Comparison of ENCODE assay signal across 15 cellular contexts in the genomic region with DNA sequence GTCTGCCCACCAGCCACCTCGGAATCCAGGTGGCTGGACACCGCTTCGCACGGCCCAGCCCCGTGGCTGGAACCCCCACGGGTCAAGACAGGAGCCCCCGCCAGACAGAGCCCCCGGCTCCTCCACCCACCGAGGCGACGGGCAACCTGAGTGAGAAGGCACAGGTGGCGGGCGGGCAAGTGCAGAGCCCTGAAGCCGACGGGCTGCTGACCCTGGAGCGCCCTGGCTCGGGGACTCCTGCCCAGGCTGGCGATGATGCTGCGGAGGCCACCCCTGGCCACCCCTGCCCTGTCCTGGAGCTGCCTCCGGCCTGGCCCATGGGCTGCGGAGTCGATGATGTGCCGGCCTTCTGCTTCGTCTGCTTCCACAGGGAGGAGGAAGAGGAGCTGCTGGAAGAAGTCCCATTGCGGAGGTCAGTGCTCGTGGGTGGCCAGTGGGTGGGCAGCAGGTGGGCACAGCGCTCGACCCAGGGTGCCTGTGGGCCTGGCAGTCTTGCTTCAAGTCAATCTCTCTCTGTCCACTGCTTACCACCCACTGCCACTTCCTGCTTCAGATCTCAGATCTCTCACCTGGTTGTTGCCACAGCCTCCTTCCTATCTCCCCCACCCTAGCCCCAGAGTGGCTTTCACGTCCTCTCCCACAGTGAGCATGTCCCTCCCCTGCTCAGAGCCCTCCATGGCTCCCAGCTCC. TPM values are rescaled to one million over a fixed set of nuclear protein-coding genes. Genes with fewer than 3 reads are reported as not detected.
DNase-seq lines count a peak whose midpoint lies in the region; ATAC-seq and TF ChIP-seq lines count a peak whose summit lies in the region.
"Had no signal": no experiment of that assay in that cellular context is flagged by ENCODE, and none has a peak within 500 bp of the region (broad histone marks: within the 10 kb centered on the region; RNA-seq: fewer than 3 reads in every experiment).

No MANE protein-coding gene starts in this region.

- H3K36me3 ChIP-seq in spleen, result no peaks in the 10 kb centered on the region
- H3K36me3 ChIP-seq in SJCRH30, result no peaks in the 10 kb centered on the region

- H3K36me3 Mint-ChIP-seq in activated CD8-positive, alpha-beta T cell treated with anti-CD3 and anti-CD28 coated beads, Interleukin-2, amount 10 ng/mL, durations not matched to agents 7 days and 5 days (ENCODE audit: low read depth), result no peaks in the 10 kb centered on the region
- H3K36me3 Mint-ChIP-seq in activated CD8-positive, alpha-beta T cell treated with anti-CD3 and anti-CD28 coated beads for 36 hours (ENCODE audit: low read depth), result no peaks in the 10 kb centered on the region
- H3K36me3 Mint-ChIP-seq in brain (no peaks in the 10 kb centered on the region), immature natural killer cell (peaks cover 0 to 4% (median 0%) of the 10 kb centered on the region in 3 donors)

- peak overlapping the region in 5 of 8 donors; percentile 3 to 54 (median 28) for H3K4me3 ChIP-seq in spleen
- H3K4me3 ChIP-seq in SJCRH30, result no peak overlapping the region

- intact Hi-C loops in activated CD8-positive, alpha-beta T cell treated with anti-CD3 and anti-CD28 coated beads for 36 hours (cut with micrococcal nuclease), result loop anchor here (5.0 kb wide), 1 partner anchor 48 kb away; no protein-coding TSS in a partner anchor
- intact Hi-C loops in spleen (cut with DNase I; ENCODE audit: low total_unique reads), result no loop called here

- POLR2A ChIA-PET in activated CD8-positive, alpha-beta T cell treated with anti-CD3 and anti-CD28 coated beads, Interleukin-2, amount 10 ng/mL, durations not matched to agents 7 days and 5 days (lab: Charles Lee), result no interaction called here
- POLR2A ChIA-PET in activated CD8-positive, alpha-beta T cell treated with anti-CD3 and anti-CD28 coated beads for 36 hours (lab: Charles Lee), result no interaction called here

- H3K9me3 ChIP-seq in spleen, result peaks cover 0 to 9% (median 0%) of the 10 kb centered on the region in 8 donors
- H3K9me3 ChIP-seq in SJCRH30 (replicated peaks), result no peaks in the 10 kb centered on the region

- TF ChIP-seq CTCF in activated CD8-positive, alpha-beta T cell treated with anti-CD3 and anti-CD28 coated beads for 36 hours (IDR thresholded peaks at IDR 0.05), result no peak
- TF ChIP-seq CTCF in brain (conservative IDR thresholded peaks at IDR 0.05) (no peak), spleen (IDR thresholded peaks at IDR 0.05 in 8 of 11, conservative IDR thresholded peaks at IDR 0.05 in 3 of 11) (no peak)

- H3K4me3 Mint-ChIP-seq in activated CD8-positive, alpha-beta T cell treated with anti-CD3 and anti-CD28 coated beads, Interleukin-2, amount 10 ng/mL, durations not matched to agents 7 days and 5 days, result no peak overlapping the region
- H3K4me3 Mint-ChIP-seq in activated CD8-positive, alpha-beta T cell treated with anti-CD3 and anti-CD28 coated beads for 36 hours, result no peak overlapping the region
- peak overlapping the region in 4 of 5 experiments; percentile 10 to 75 (median 50) for H3K4me3 Mint-ChIP-seq in brain
- H3K4me3 Mint-ChIP-seq in immature natural killer cell, result peak overlapping the region in 4 of 5 donors; percentile 25 to 65 (median 46)

- H3K27ac ChIP-seq in spleen, result no peak overlapping the region
- no peak overlapping the region for H3K27ac ChIP-seq in SJCRH30

- H3K9me3 Mint-ChIP-seq in activated CD8-positive, alpha-beta T cell treated with anti-CD3 and anti-CD28 coated beads, Interleukin-2, amount 10 ng/mL, durations not matched to agents 7 days and 5 days (ENCODE audit: insufficient read depth), result no peaks in the 10 kb centered on the region
- H3K9me3 Mint-ChIP-seq in activated CD8-positive, alpha-beta T cell treated with anti-CD3 and anti-CD28 coated beads for 36 hours, result no peaks in the 10 kb centered on the region
- peaks cover 0 to 4% (median 0%) of the 10 kb centered on the region in 5 experiments for H3K9me3 Mint-ChIP-seq in brain
- no peaks in the 10 kb centered on the region for H3K9me3 Mint-ChIP-seq in immature natural killer cell
- H3K9me3 Mint-ChIP-seq: activated T-helper 2 cell treated with anti-CD3 and anti-CD28 coated beads, Interferon-gamma antibody, Interleukin-2, Interleukin-4, amounts not matched to agents 10 μg/mL and 5 μg/mL and 100 μg/mL, durations not matched to agents 14 hours and 24 hours and 36 hours had no signal

- peak overlapping the region; percentile 71 for H3K27ac Mint-ChIP-seq in activated CD8-positive, alpha-beta T cell treated with anti-CD3 and anti-CD28 coated beads, Interleukin-2, amount 10 ng/mL, durations not matched to agents 7 days and 5 days
- no peak overlapping the region for H3K27ac Mint-ChIP-seq in activated CD8-positive, alpha-beta T cell treated with anti-CD3 and anti-CD28 coated beads for 36 hours
- H3K27ac Mint-ChIP-seq in brain (peak overlapping the region in 3 of 5 experiments; percentile 29 to 55 (median 29)), immature natural killer cell (peak overlapping the region in 3 of 6 donors; percentile 28 to 49 (median 42))
- H3K27ac Mint-ChIP-seq: activated T-helper 2 cell treated with anti-CD3 and anti-CD28 coated beads, Interferon-gamma antibody, Interleukin-2, Interleukin-4, amounts not matched to agents 10 μg/mL and 5 μg/mL and 100 μg/mL, durations not matched to agents 14 hours and 24 hours and 36 hours had no signal

- WGBS in spleen, 5 donors, result 56 to 81% (median 65%) methylated on average over 8 to 29 of the region's 29 CpGs

- H3K27me3 Mint-ChIP-seq in activated CD8-positive, alpha-beta T cell treated with anti-CD3 and anti-CD28 coated beads, Interleukin-2, amount 10 ng/mL, durations not matched to agents 7 days and 5 days (ENCODE audit: low read depth), result peaks cover 18% of the 10 kb centered on the region
- H3K27me3 Mint-ChIP-seq in activated CD8-positive, alpha-beta T cell treated with anti-CD3 and anti-CD28 coated beads for 36 hours, result no peaks in the 10 kb centered on the region
- H3K27me3 Mint-ChIP-seq in brain (peaks cover 8% of the 10 kb centered on the region), immature natural killer cell (ENCODE audit: low read depth in 3 of 3) (peaks cover 3 to 9% (median 9%) of the 10 kb centered on the region in 3 donors)

- CTCF ChIA-PET in activated CD8-positive, alpha-beta T cell treated with anti-CD3 and anti-CD28 coated beads, Interleukin-2, amount 10 ng/mL, durations not matched to agents 7 days and 5 days (lab: Charles Lee), result no interaction called here
- CTCF ChIA-PET in activated CD8-positive, alpha-beta T cell treated with anti-CD3 and anti-CD28 coated beads for 36 hours (lab: Charles Lee), result no interaction called here

- peaks cover 0 to 43% (median 13%) of the 10 kb centered on the region in 7 donors for H3K27me3 ChIP-seq in spleen (replicated peaks in 1 of 7)
- peaks cover 21% of the 10 kb centered on the region for H3K27me3 ChIP-seq in SJCRH30

- no peak for ATAC-seq in activated CD8-positive, alpha-beta T cell treated with anti-CD3 and anti-CD28 coated beads, Interleukin-2, amount 10 ng/mL, durations not matched to agents 7 days and 5 days
- no peak for ATAC-seq in activated CD8-positive, alpha-beta T cell treated with anti-CD3 and anti-CD28 coated beads for 36 hours
- no peak for ATAC-seq in HG03280 (IDR thresholded peaks at IDR 0.05; ENCODE audit: unreplicated experiment)

- peak; percentile 57 for DNase-seq in activated CD8-positive, alpha-beta T cell treated with anti-CD3 and anti-CD28 coated beads, Interleukin-2, amount 10 ng/mL, durations not matched to agents 7 days and 5 days
- no peak for DNase-seq in activated CD8-positive, alpha-beta T cell treated with anti-CD3 and anti-CD28 coated beads for 36 hours
- peak in 2 of 3 donors; percentile 8 to 17 for DNase-seq in immature natural killer cell
- no peak for DNase-seq in spleen
- no peak for DNase-seq in SJCRH30
- no peak for DNase-seq in cerebellar nuclear complex (lab: John Stamatoyannopoulos, UW)
- DNase-seq: effector memory CD4-positive, alpha-beta T cell; GDM1; Karpas-422; mesenchymal stem cell; NCI-H1417 treated with DMSO at 0.1 percent for 48 hours; NCI-H345 had no signal

- H3K4me1 ChIP-seq in spleen (peaks cover 0 to 23% (median 8%) of the 10 kb centered on the region in 6 donors), SJCRH30 (no peaks in the 10 kb centered on the region)

- H3K4me1 Mint-ChIP-seq in activated CD8-positive, alpha-beta T cell treated with anti-CD3 and anti-CD28 coated beads, Interleukin-2, amount 10 ng/mL, durations not matched to agents 7 days and 5 days (ENCODE audit: low read depth), result peaks cover 9% of the 10 kb centered on the region
- peaks cover 8% of the 10 kb centered on the region for H3K4me1 Mint-ChIP-seq in activated CD8-positive, alpha-beta T cell treated with anti-CD3 and anti-CD28 coated beads for 36 hours (ENCODE audit: low read depth)
- H3K4me1 Mint-ChIP-seq in brain, result peaks cover 6% of the 10 kb centered on the region
- peaks cover 9 to 19% of the 10 kb centered on the region in 2 donors for H3K4me1 Mint-ChIP-seq in immature natural killer cell

- no peak for TF ChIP-seq POLR2A in spleen (IDR thresholded peaks at IDR 0.05)

RNA-seq across cellular contexts. Expression of a gene that starts 33.1 kb away (rescaled TPM):
- 10 to 100 TPM; 10.0 to 10.7 TPM for total RNA-seq in activated CD8-positive, alpha-beta T cell treated with anti-CD3 and anti-CD28 coated beads, Interleukin-2, amount 10 ng/mL, durations not matched to agents 7 days and 5 days
- 10 to 100 TPM; 35.3 to 35.9 TPM for total RNA-seq in activated CD8-positive, alpha-beta T cell treated with anti-CD3 and anti-CD28 coated beads for 36 hours
- polyA plus RNA-seq in brain (ENCODE audit: insufficient read depth, low read depth, low replicate concordance), result 80.1 TPM
- 10 to 100 TPM in 1 of 3 donors, 1 to 10 TPM in 2; 5.1 to 14.2 (median 5.1) TPM for polyA plus RNA-seq in immature natural killer cell
- total RNA-seq in spleen, result 1 to 10 TPM; 1.0 to 2.8 (median 2.1) TPM
- under 1 TPM; 0.30 to 0.70 (median 0.46) TPM for polyA plus RNA-seq in spleen
- total RNA-seq in SJCRH30 (2014; rRNA removed; shearing (Covaris generic)), result 0.53 and 0.59 TPM in 2 replicates

RNA-seq across cellular contexts. Expression of a gene that starts 47.5 kb away (rescaled TPM):
- total RNA-seq in activated CD8-positive, alpha-beta T cell treated with anti-CD3 and anti-CD28 coated beads, Interleukin-2, amount 10 ng/mL, durations not matched to agents 7 days and 5 days, result 100 to 1,000 TPM; 206 to 209 TPM
- total RNA-seq in activated CD8-positive, alpha-beta T cell treated with anti-CD3 and anti-CD28 coated beads for 36 hours, result 100 to 1,000 TPM; 250 to 253 TPM
- 80.2 TPM for polyA plus RNA-seq in brain (ENCODE audit: insufficient read depth, low read depth, low replicate concordance)
- polyA plus RNA-seq in immature natural killer cell, result 10 to 100 TPM; 40.7 to 75.5 (median 42.2) TPM
- 100 to 1,000 TPM; 259 to 517 (median 343) TPM for total RNA-seq in spleen
- 100 to 1,000 TPM in 2 of 3 donors, 10 to 100 TPM in 1; 96.9 to 150 (median 132) TPM for polyA plus RNA-seq in spleen
- total RNA-seq in SJCRH30 (2014; rRNA removed; shearing (Covaris generic)), result 86.7 and 95.6 TPM in 2 replicates

Comparison
In these comparisons a context has a peak if more than half of its experiments do, and no peak if none do; other contexts are left out.
1. DNase-seq: peak in activated CD8-positive, alpha-beta T cell treated with anti-CD3 and anti-CD28 coated beads, Interleukin-2, amount 10 ng/mL, durations not matched to agents 7 days and 5 days (single experiment) and immature natural killer cell (2 of 3); none in activated CD8-positive, alpha-beta T cell treated with anti-CD3 and anti-CD28 coated beads for 36 hours (single experiment), spleen (single experiment), SJCRH30 (0 of 2) and cerebellar nuclear complex (0 of 2).
2. H3K4me3 Mint-ChIP-seq: peak in brain (4 of 5) and immature natural killer cell (4 of 5); none in activated CD8-positive, alpha-beta T cell treated with anti-CD3 and anti-CD28 coated beads, Interleukin-2, amount 10 ng/mL, durations not matched to agents 7 days and 5 days (single experiment) and activated CD8-positive, alpha-beta T cell treated with anti-CD3 and anti-CD28 coated beads for 36 hours (single experiment).